In genomic region chr2:54945401-54946219, GRCh38 we compare ENCODE assay signal across 8 cellular contexts.
A peak's percentile ranks its signal among the peaks of the same experiment; 100 is the strongest.
DNase-seq lines count a peak whose midpoint lies in the region; ATAC-seq and TF ChIP-seq lines count a peak whose summit lies in the region.

No MANE protein-coding gene starts in this region.

- CTCF ChIA-PET in HEK293T (lab: Yijun Ruan, JAX): no interaction called here

- DNase-seq in ELF-1 (ENCODE audit: low read depth, low spot score) (peak; percentile 24), kidney tubule cell (ENCODE audit: low spot score) (peak; percentile 41), tibial artery (peak; percentile 86 to 87), HEK293T (ENCODE audit: extremely low spot score) (no peak), KG1 (lab: John Stamatoyannopoulos, UW) (no peak)
- DNase-seq in activated effector memory CD4-positive, alpha-beta T cell treated with Interleukin-2 at 50 U/mL for 16 hours: no peak

- no peaks in the 10 kb centered on the region for H3K9me3 ChIP-seq in tibial artery

- H3K27me3 ChIP-seq in tibial artery: no peaks in the 10 kb centered on the region

- TF ChIP-seq CTCF in tibial artery (IDR thresholded peaks at IDR 0.05): no peak

- intact Hi-C loops in tibial artery (cut with DNase I; ENCODE audit: low total_unique reads): no loop called here

- 43 to 67% (median 49%) methylated on average over 8 of the region's 8 CpGs for WGBS in adipose tissue, 3 donors

- no peak overlapping the region for H3K4me3 ChIP-seq in tibial artery

- ATAC-seq in HG02588 (IDR thresholded peaks at IDR 0.05; ENCODE audit: unreplicated experiment): peak; percentile 61

- peaks cover 0 to 12% (median 9%) of the 10 kb centered on the region in 4 donors for H3K4me1 ChIP-seq in tibial artery

- H3K36me3 ChIP-seq in tibial artery: no peaks in the 10 kb centered on the region

- H3K27ac ChIP-seq in adipose tissue (ENCODE audit: low read depth, low read length) (peak overlapping the region; percentile 20), tibial artery (peak overlapping the region; percentile 23 to 39)

- POLR2A ChIA-PET in HEK293T (lab: Yijun Ruan, JAX): no interaction called here

TF ChIP-seq in HEK293T, 16 proteins besides CTCF, POLR2A, EP300 and RAD21:
- TF ChIP-seq ZNF384 (IDR thresholded peaks at IDR 0.05) (no peak), TARDBP (IDR thresholded peaks at IDR 0.05) (no peak), SUZ12 (IDR thresholded peaks at IDR 0.05) (no peak), FOXK2 (IDR thresholded peaks at IDR 0.05) (no peak), PKNOX1 (IDR thresholded peaks at IDR 0.05) (no peak), CTBP1 (IDR thresholded peaks at IDR 0.05; ENCODE audit: borderline replicate concordance) (no peak), LEF1 (IDR thresholded peaks at IDR 0.05; ENCODE audit: borderline replicate concordance) (no peak), FOXA1 (IDR thresholded peaks at IDR 0.05) (no peak), FOXM1 (IDR thresholded peaks at IDR 0.05; ENCODE audit: borderline replicate concordance) (no peak), ELF4 (IDR thresholded peaks at IDR 0.05) (no peak), L3MBTL2 (conservative IDR thresholded peaks at IDR 0.05) (no peak), HDGF (IDR thresholded peaks at IDR 0.05; ENCODE audit: borderline replicate concordance) (no peak), BHLHE40 (IDR thresholded peaks at IDR 0.05; ENCODE audit: borderline replicate concordance) (no peak), ARNT (IDR thresholded peaks at IDR 0.05) (no peak), SP1 (IDR thresholded peaks at IDR 0.05) (no peak), NFRKB (IDR thresholded peaks at IDR 0.05) (no peak)
TF ChIP-seq in HEK293T: peak in this region for 0.

Comparison
In these comparisons a context has a peak if more than half of its experiments do, and no peak if none do; other contexts are left out.
1. DNase-seq: peak in ELF-1 (single experiment), kidney tubule cell (single experiment) and tibial artery (2 of 2); none in HEK293T (single experiment), KG1 (single experiment) and activated effector memory CD4-positive, alpha-beta T cell treated with Interleukin-2 at 50 U/mL for 16 hours (single experiment).